Comparison of ENCODE assay signal across 27 cellular contexts in the genomic region with DNA sequence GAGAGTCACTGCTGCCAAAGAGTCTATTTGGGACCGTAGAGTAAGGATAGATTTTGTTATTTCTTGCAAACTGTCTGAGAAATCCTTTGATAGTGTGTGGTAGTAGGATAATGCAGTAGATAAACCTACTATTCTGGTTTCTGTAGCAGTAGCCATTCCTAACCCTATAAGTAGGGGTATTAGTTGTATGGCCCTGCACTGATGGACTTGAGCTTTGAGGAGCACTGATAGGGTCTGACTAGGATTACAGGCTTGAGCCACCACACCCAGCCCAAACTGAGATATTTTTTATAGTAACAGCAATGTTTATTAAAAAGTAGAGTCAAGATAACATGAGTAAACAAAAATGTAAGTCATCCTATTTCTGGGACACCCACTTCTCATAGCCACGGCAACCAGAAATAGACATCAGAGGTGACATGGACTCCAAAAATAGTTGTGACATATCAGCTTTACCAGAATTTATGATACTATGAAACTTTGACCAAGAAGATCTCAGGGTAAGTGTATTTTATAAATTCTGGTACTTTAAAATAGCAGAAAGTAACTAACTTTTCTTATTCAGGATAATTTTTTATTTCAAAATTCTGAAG.
"Had no signal": no experiment of that assay in that cellular context is flagged by ENCODE, and none has a peak within 500 bp of the region (broad histone marks: within the 10 kb centered on the region; RNA-seq: fewer than 3 reads in every experiment).

No MANE protein-coding gene starts in this region.

- DNase-seq: activated CD4-positive, alpha-beta memory T cell treated with anti-CD3 and anti-CD28 coated beads, Interleukin-2, amount 10 ng/mL, durations not matched to agents 7 days and 5 days; activated CD4-positive, alpha-beta T cell treated with anti-CD3 and anti-CD28 coated beads, Interleukin-2, amount 10 ng/mL, durations not matched to agents 7 days and 5 days; activated CD4-positive, CD25-positive, alpha-beta regulatory T cell treated with anti-CD3 and anti-CD28 coated beads, Interleukin-2, amount 50 U/mL, for 72 hours; activated CD8-positive, alpha-beta memory T cell treated with anti-CD3 and anti-CD28 coated beads, Interleukin-2, amount 50 U/mL, for 48 hours; activated naive CD8-positive, alpha-beta T cell treated with anti-CD3 and anti-CD28 coated beads, Interleukin-2, amount 50 U/mL, for 24 hours; activated T-cell treated with anti-CD3 and anti-CD28 coated beads, Interleukin-2, amount 50 U/mL, for 24 hours; amygdala; dermis blood vessel endothelial cell; effector CD4-positive, alpha-beta T cell; foreskin melanocyte; mammary epithelial cell; natural killer cell; occipital lobe; right lobe of liver; stimulated activated CD4-positive, alpha-beta T cell treated with anti-CD3 and anti-CD28 coated beads, Interleukin-4, amount 100 ng/mL, for 24 hours; T-helper 2 cell; trophoblast cell had no signal

- H3K36me3 ChIP-seq: esophagus muscularis mucosa, neural progenitor cell, right lobe of liver, thoracic aorta had no signal

- H3K4me3 ChIP-seq: esophagus muscularis mucosa, neural progenitor cell, right lobe of liver, skin epidermis, thoracic aorta had no signal

- H3K79me2 ChIP-seq: parathyroid adenoma had no signal

- H3K4me1 ChIP-seq: parathyroid adenoma, right lobe of liver had no signal

- H3K27ac ChIP-seq: esophagus muscularis mucosa, neural progenitor cell, parathyroid adenoma, right lobe of liver, skin epidermis, thoracic aorta had no signal

- H3K9me3 ChIP-seq: esophagus muscularis mucosa, right lobe of liver, thoracic aorta had no signal

- FAIRE-seq: colon, islet of Langerhans, urothelium cell line had no signal

- H2AFZ ChIP-seq: neural progenitor cell, parathyroid adenoma had no signal

- H3K27me3 ChIP-seq: esophagus muscularis mucosa, neural progenitor cell, right lobe of liver had no signal

- H3K4me2 ChIP-seq: neural progenitor cell had no signal

- H3K9ac ChIP-seq: neural progenitor cell, parathyroid adenoma had no signal

- ATAC-seq: activated naive CD8-positive, alpha-beta T cell treated with anti-CD3 and anti-CD28 coated beads, Interleukin-2, amount 50 U/mL, for 24 hours; activated T-helper 17 cell treated with anti-CD3 and anti-CD28 coated beads, Interleukin-2, amount 50 U/mL, for 72 hours; natural killer cell; right lobe of liver; stimulated activated effector memory CD8-positive, alpha-beta T cell treated with anti-CD3 and anti-CD28 coated beads, Interleukin-12 subunit alpha, Interleukin-12 subunit beta, amount 100 ng/mL, for 72 hours had no signal
